ENCODE assay signal across 11 cellular contexts in the genomic region with DNA sequence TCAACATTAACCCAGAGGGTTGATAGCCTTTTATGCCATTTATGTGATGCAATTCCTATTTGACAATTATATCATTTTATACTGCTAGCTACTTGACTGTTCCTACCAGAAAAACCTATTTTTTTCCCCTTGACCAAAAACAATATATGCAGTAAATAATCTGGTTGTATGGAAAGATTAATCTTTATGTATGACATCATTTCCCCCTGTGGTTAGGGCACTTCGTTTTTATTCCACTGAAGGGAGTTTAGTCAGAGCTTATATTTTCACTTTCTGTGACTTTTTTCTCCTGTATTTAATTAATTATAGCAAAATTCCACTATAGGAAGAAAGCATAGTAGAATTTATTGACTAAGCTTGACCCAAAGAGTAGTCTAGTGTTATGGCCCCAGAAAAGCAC.
DNase-seq lines count a peak whose midpoint lies in the region; ATAC-seq and TF ChIP-seq lines count a peak whose summit lies in the region.
"Had no signal": no experiment of that assay in that cellular context is flagged by ENCODE, and none has a peak within 500 bp of the region (broad histone marks: within the 10 kb centered on the region; RNA-seq: fewer than 3 reads in every experiment).

No MANE protein-coding gene starts in this region.

- no peak overlapping the region for H2BK5ac ChIP-seq in mesenchymal stem cell (ENCODE audit: low read depth, low read length, poor library complexity, severe bottlenecking)
- no peak overlapping the region for H2BK5ac ChIP-seq in mesendoderm (ENCODE audit: low read length)

- CTCF ChIA-PET in activated CD8-positive, alpha-beta T cell treated with anti-CD3 and anti-CD28 coated beads, Interleukin-2, amount 10 ng/mL, durations not matched to agents 7 days and 5 days (lab: Charles Lee), result interaction anchor here (0.7 to 12.1 kb wide), 15 partner anchors 9 to 446 kb away, joined by 3 to 135 read pairs (median 4); a partner anchor contains a TSS

- no peak for TF ChIP-seq CTCF in brain microvascular endothelial cell (IDR thresholded peaks at IDR 0.05; ENCODE audit: low read depth, low read length, missing control alignments)

- peak; percentile 36 for DNase-seq in EH (ENCODE audit: low read depth)
- peak; percentile 38 for DNase-seq in activated CD8-positive, alpha-beta T cell treated with anti-CD3 and anti-CD28 coated beads, Interleukin-2, amount 10 ng/mL, durations not matched to agents 7 days and 5 days
- peak; percentile 61 for DNase-seq in mesenchymal stem cell
- DNase-seq in mucosa of gallbladder (ENCODE audit: low spot score), result no peak
- DNase-seq in mesendoderm, result no peak
- no peak for DNase-seq in DMS 273 (lab: John Stamatoyannopoulos, UW; ENCODE audit: unreplicated experiment)
- DNase-seq in brain microvascular endothelial cell, result no peak
- DNase-seq: effector CD8-positive, alpha-beta T cell; NCI-H1694; retina had no signal

- H2BK12ac ChIP-seq in mesenchymal stem cell (ENCODE audit: low read length in 2 of 2), result no peak overlapping the region

- H3K79me1 ChIP-seq in mesenchymal stem cell (replicated peaks; ENCODE audit: low read length, poor library complexity, severe bottlenecking), result peaks cover 5% of the 10 kb centered on the region
- H3K79me1 ChIP-seq in mesendoderm (ENCODE audit: low read length), result peaks cover 10% of the 10 kb centered on the region

- H2BK120ac ChIP-seq in mesenchymal stem cell (ENCODE audit: low read depth, low read length) (no peak overlapping the region), mesendoderm (ENCODE audit: low read depth, low read length) (no peak overlapping the region)

- H3K27me3 ChIP-seq in mesenchymal stem cell (ENCODE audit: control insufficient read depth in 1 of 2, insufficient read depth in 1 of 2, low read length in 2 of 2), result no peaks in the 10 kb centered on the region
- H3K27me3 ChIP-seq in mesendoderm (ENCODE audit: insufficient read depth, low read length, poor library complexity), result no peaks in the 10 kb centered on the region
- no peaks in the 10 kb centered on the region for H3K27me3 ChIP-seq in brain microvascular endothelial cell (replicated peaks)

- H4K5ac ChIP-seq in mesendoderm (ENCODE audit: low read length), result no peak overlapping the region

- no peak overlapping the region for H3K14ac ChIP-seq in mesenchymal stem cell (ENCODE audit: low read length in 2 of 2)

- no peaks in the 10 kb centered on the region for H3K27me3 Mint-ChIP-seq in activated CD8-positive, alpha-beta T cell treated with anti-CD3 and anti-CD28 coated beads, Interleukin-2, amount 10 ng/mL, durations not matched to agents 7 days and 5 days (ENCODE audit: low read depth)

- peaks cover 35% of the 10 kb centered on the region for H3K36me3 Mint-ChIP-seq in activated CD8-positive, alpha-beta T cell treated with anti-CD3 and anti-CD28 coated beads, Interleukin-2, amount 10 ng/mL, durations not matched to agents 7 days and 5 days (ENCODE audit: low read depth)

- H3K18ac ChIP-seq in mesenchymal stem cell (ENCODE audit: low read depth in 1 of 2, low read length in 2 of 2), result no peak overlapping the region
- H3K18ac ChIP-seq in mesendoderm (ENCODE audit: low read length), result no peak overlapping the region

- H3K4me1 Mint-ChIP-seq in activated CD8-positive, alpha-beta T cell treated with anti-CD3 and anti-CD28 coated beads, Interleukin-2, amount 10 ng/mL, durations not matched to agents 7 days and 5 days (ENCODE audit: low read depth), result peaks cover 68% of the 10 kb centered on the region

- peak overlapping the region; percentile 41 for H3K4me3 Mint-ChIP-seq in activated CD8-positive, alpha-beta T cell treated with anti-CD3 and anti-CD28 coated beads, Interleukin-2, amount 10 ng/mL, durations not matched to agents 7 days and 5 days

- no peak overlapping the region for H4K91ac ChIP-seq in mesenchymal stem cell (ENCODE audit: low read length)

- H3K4me1 ChIP-seq in mesenchymal stem cell (ENCODE audit: control insufficient read depth, insufficient read depth, low read depth, low read length) (peaks cover 3% of the 10 kb centered on the region), mesendoderm (ENCODE audit: control insufficient read depth, low read depth, low read length) (no peaks in the 10 kb centered on the region)

- no peak overlapping the region for H3K56ac ChIP-seq in mesendoderm (ENCODE audit: low read length)

- H2BK15ac ChIP-seq in mesenchymal stem cell (ENCODE audit: low read depth, poor library complexity, severe bottlenecking), result no peak overlapping the region
- no peak overlapping the region for H2BK15ac ChIP-seq in mesendoderm (replicated peaks; ENCODE audit: low read depth)

- in situ Hi-C loops in brain microvascular endothelial cell (cut with HindIII; ENCODE audit: low pct_ligation_motif_present, low sequenced_read_pairs), result no loop called here

- H4K8ac ChIP-seq in mesenchymal stem cell (ENCODE audit: low read length) (no peak overlapping the region), mesendoderm (ENCODE audit: low read depth, low read length) (no peak overlapping the region)

- no peaks in the 10 kb centered on the region for H3K9me3 Mint-ChIP-seq in activated CD8-positive, alpha-beta T cell treated with anti-CD3 and anti-CD28 coated beads, Interleukin-2, amount 10 ng/mL, durations not matched to agents 7 days and 5 days (ENCODE audit: insufficient read depth)

- H3K9ac ChIP-seq in mesenchymal stem cell (ENCODE audit: low read length) (no peak overlapping the region), mesendoderm (ENCODE audit: low read length) (no peak overlapping the region)

- no peak overlapping the region for H2AFZ ChIP-seq in mesenchymal stem cell (ENCODE audit: low read depth, low read length)

- H3K4ac ChIP-seq in mesenchymal stem cell (ENCODE audit: low read depth in 1 of 2, low read length in 2 of 2) (no peak overlapping the region), mesendoderm (ENCODE audit: low read depth, low read length) (no peak overlapping the region)

- WGBS in mesenchymal stem cell, result no CpG with 5 or more reads among the region's 1 CpG
- no CpG with 5 or more reads among the region's 1 CpG for WGBS in mesendoderm (ENCODE audit: extremely low coverage, insufficient coverage, low lambda C conversion rate)

- H3K9me3 ChIP-seq in KOPT-K1 (ENCODE audit: insufficient read depth, low read length, poor library complexity, severe bottlenecking), result no peaks in the 10 kb centered on the region
- H3K9me3 ChIP-seq in mesenchymal stem cell (ENCODE audit: control insufficient read depth, low read length), result no peaks in the 10 kb centered on the region

- ATAC-seq in activated CD8-positive, alpha-beta T cell treated with anti-CD3 and anti-CD28 coated beads, Interleukin-2, amount 10 ng/mL, durations not matched to agents 7 days and 5 days, result peak; percentile 52

- peaks cover 8% of the 10 kb centered on the region for H3K79me2 ChIP-seq in mesendoderm (ENCODE audit: control insufficient read depth, insufficient read depth, low read length)

- H3K27ac ChIP-seq in KOPT-K1 (ENCODE audit: low read depth, low read length, poor library complexity, severe bottlenecking) (peak overlapping the region; percentile 58), mesenchymal stem cell (ENCODE audit: low read length, poor library complexity, severe bottlenecking) (no peak overlapping the region), mesendoderm (ENCODE audit: low read depth, low read length) (no peak overlapping the region), brain microvascular endothelial cell (no peak overlapping the region)

- POLR2A ChIA-PET in activated CD8-positive, alpha-beta T cell treated with anti-CD3 and anti-CD28 coated beads, Interleukin-2, amount 10 ng/mL, durations not matched to agents 7 days and 5 days (lab: Charles Lee), result interaction anchor here (1.2 to 3.4 kb wide), 2 partner anchors 37 to 39 kb away, joined by 6 to 22 read pairs; a partner anchor contains a TSS

- H3K36me3 ChIP-seq in KOPT-K1 (ENCODE audit: insufficient read depth, low read length), result peaks cover 21% of the 10 kb centered on the region
- H3K36me3 ChIP-seq in mesenchymal stem cell (ENCODE audit: control insufficient read depth in 1 of 2, insufficient read depth in 2 of 2, low read depth in 1 of 2, low read length in 2 of 2), result peaks cover 6 to 17% of the 10 kb centered on the region in 2 experiments
- no peaks in the 10 kb centered on the region for H3K36me3 ChIP-seq in mesendoderm (ENCODE audit: control insufficient read depth, insufficient read depth, low read length)
- H3K36me3 ChIP-seq in brain microvascular endothelial cell (replicated peaks), result peaks cover 8% of the 10 kb centered on the region

- H2AK5ac ChIP-seq in mesenchymal stem cell (ENCODE audit: low read length, severe bottlenecking), result no peak overlapping the region
- no peak overlapping the region for H2AK5ac ChIP-seq in mesendoderm (ENCODE audit: low read length)

- H3K4me3 ChIP-seq in mesenchymal stem cell (ENCODE audit: insufficient read depth in 1 of 2, low read depth in 1 of 2, low read length in 2 of 2), result no peak overlapping the region
- H3K4me3 ChIP-seq in mesendoderm (ENCODE audit: low read length), result no peak overlapping the region
- no peak overlapping the region for H3K4me3 ChIP-seq in brain microvascular endothelial cell (ENCODE audit: low read depth, low read length)

- peak overlapping the region; percentile 81 for H3K27ac Mint-ChIP-seq in activated CD8-positive, alpha-beta T cell treated with anti-CD3 and anti-CD28 coated beads, Interleukin-2, amount 10 ng/mL, durations not matched to agents 7 days and 5 days

- H3K4me2 ChIP-seq in mesenchymal stem cell (ENCODE audit: low read length, poor library complexity, severe bottlenecking), result no peak overlapping the region
- no peak overlapping the region for H3K4me2 ChIP-seq in mesendoderm (ENCODE audit: low read length)

- H3K23ac ChIP-seq in mesenchymal stem cell (ENCODE audit: low read length in 2 of 2), result no peak overlapping the region
- H3K23ac ChIP-seq in mesendoderm (ENCODE audit: low read length), result no peak overlapping the region

Comparison
In these comparisons a context has a peak if more than half of its experiments do, and no peak if none do; other contexts are left out.
1. DNase-seq: peak in EH (single experiment), activated CD8-positive, alpha-beta T cell treated with anti-CD3 and anti-CD28 coated beads, Interleukin-2, amount 10 ng/mL, durations not matched to agents 7 days and 5 days (single experiment) and mesenchymal stem cell (single experiment); none in mucosa of gallbladder (single experiment), mesendoderm (single experiment), DMS 273 (single experiment) and brain microvascular endothelial cell (single experiment).